ENCODE assay signal across 1 cellular context in genomic region chr2:218272531-218273212, GRCh38.
TF ChIP-seq lines count a peak whose summit lies in the region.

No MANE protein-coding gene starts in this region.

TF ChIP-seq in IMR-90, 13 proteins besides CTCF, POLR2A, EP300 and RAD21:
- no peak for TF ChIP-seq NFE2L2 (IDR thresholded peaks at IDR 0.05; ENCODE audit: low read depth, low read length)
- TF ChIP-seq MAZ (IDR thresholded peaks at IDR 0.05; ENCODE audit: borderline replicate concordance, low read depth, low read length) = peak; percentile 75
- TF ChIP-seq FOS (IDR thresholded peaks at IDR 0.05; ENCODE audit: low read depth, low read length) = no peak
- no peak for TF ChIP-seq MAFK (IDR thresholded peaks at IDR 0.05; ENCODE audit: low read depth, low read length)
- 0 out of 2 replicates have a peak, but pooled peaks have one; percentile 31 for TF ChIP-seq MXI1 (IDR thresholded peaks at IDR 0.05; ENCODE audit: borderline replicate concordance, low read depth, low read length)
- no peak for TF ChIP-seq USF2 (IDR thresholded peaks at IDR 0.05; ENCODE audit: low read depth, low read length)
- no peak for TF ChIP-seq ELK1 (IDR thresholded peaks at IDR 0.05; ENCODE audit: borderline replicate concordance, low read depth, low read length)
- no peak for TF ChIP-seq RFX5 (IDR thresholded peaks at IDR 0.05; ENCODE audit: low read depth, low read length)
- TF ChIP-seq SMC3 (IDR thresholded peaks at IDR 0.05; ENCODE audit: low read depth, low read length) = peak; percentile 93
- no peak for TF ChIP-seq CHD1 (IDR thresholded peaks at IDR 0.05; ENCODE audit: low read depth, low read length)
- TF ChIP-seq BHLHE40 (IDR thresholded peaks at IDR 0.05; ENCODE audit: low read depth, low read length) = no peak
- TF ChIP-seq RCOR1 (IDR thresholded peaks at IDR 0.05; ENCODE audit: insufficient replicate concordance, low read length) = no peak
- TF ChIP-seq CEBPB (IDR thresholded peaks at IDR 0.05; ENCODE audit: low read depth, low read length) = peak; percentile 59
